In the genomic region with DNA sequence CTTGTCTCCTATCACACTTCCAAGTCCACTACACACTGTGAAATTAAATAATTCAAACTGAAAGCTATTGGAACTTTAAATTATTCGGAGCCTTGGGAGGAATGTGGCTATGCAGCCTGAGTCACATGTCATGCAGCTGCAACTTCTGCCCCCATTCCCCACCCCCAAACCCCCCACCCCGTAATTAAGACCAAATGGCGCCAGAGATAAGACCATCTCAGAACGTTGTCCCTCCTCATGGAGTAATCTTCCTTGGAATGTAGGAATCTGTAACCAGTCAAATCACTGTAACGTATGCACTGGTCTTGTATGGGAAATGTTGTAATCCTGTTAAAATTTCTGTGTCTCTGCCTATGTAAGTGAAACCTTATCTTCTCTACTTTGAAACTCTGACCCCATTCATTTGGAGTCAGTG, we compare ENCODE assay signal across 17 cellular contexts. TPM values are rescaled to one million over a fixed set of nuclear protein-coding genes. Genes with fewer than 3 reads are reported as not detected.
DNase-seq lines count a peak whose midpoint lies in the region; ATAC-seq and TF ChIP-seq lines count a peak whose summit lies in the region.
"Had no signal": no experiment of that assay in that cellular context is flagged by ENCODE, and none has a peak within 500 bp of the region (broad histone marks: within the 10 kb centered on the region; RNA-seq: fewer than 3 reads in every experiment).

No MANE protein-coding gene starts in this region.

- H3K9ac ChIP-seq in SK-N-SH: no peak overlapping the region
- H3K9ac ChIP-seq in smooth muscle cell (ENCODE audit: low read depth): no peak overlapping the region

- H3F3A ChIP-seq in SK-N-SH (replicated peaks; ENCODE audit: insufficient read depth) (no peaks in the 10 kb centered on the region), smooth muscle cell (ENCODE audit: low read depth) (peaks cover 21% of the 10 kb centered on the region)

- H2AFZ ChIP-seq in SK-N-SH (ENCODE audit: low read depth): no peak overlapping the region
- no peak overlapping the region for H2AFZ ChIP-seq in smooth muscle cell (ENCODE audit: low read depth)
- H2AFZ ChIP-seq: PC-9 had no signal

- H3K4me2 ChIP-seq in SK-N-SH (no peak overlapping the region; the same call in 1 of the 2 replicates), smooth muscle cell (peak overlapping the region; percentile 60)
- H3K4me2 ChIP-seq: PC-9 had no signal

- TF ChIP-seq RAD21 in SK-N-SH (IDR thresholded peaks at IDR 0.05; ENCODE audit: low read length): no peak

- no peak for ATAC-seq in GM18907 (IDR thresholded peaks at IDR 0.05; ENCODE audit: unreplicated experiment)
- ATAC-seq: pancreas had no signal

- TF ChIP-seq CTCF in SK-N-SH (IDR thresholded peaks at IDR 0.05) (no peak), fibroblast of the aortic adventitia (IDR thresholded peaks at IDR 0.05; ENCODE audit: insufficient read depth, low read length) (no peak), smooth muscle cell (IDR thresholded peaks at IDR 0.05; ENCODE audit: borderline replicate concordance, insufficient read depth, poor library complexity, severe bottlenecking) (no peak)

- POLR2A ChIA-PET in SK-N-SH (lab: Yijun Ruan, JAX): no interaction called here

- no peak for TF ChIP-seq EP300 in SK-N-SH (IDR thresholded peaks at IDR 0.05; ENCODE audit: borderline replicate concordance in 1 of 2, low read depth in 1 of 2, low read length in 1 of 2)

- H3K27me3 ChIP-seq in SK-N-SH (ENCODE audit: insufficient read depth) (no peaks in the 10 kb centered on the region), smooth muscle cell (ENCODE audit: low read depth) (no peaks in the 10 kb centered on the region)
- H3K27me3 ChIP-seq: pancreas, spleen, vagina had no signal

- no peaks in the 10 kb centered on the region for H3K9me2 ChIP-seq in SK-N-SH

- H3K27ac ChIP-seq in SK-N-SH (ENCODE audit: low read depth in 2 of 2, low read length in 1 of 2) (peak overlapping the region; percentile 28 to 76; a peak in 3 of 4 replicates), smooth muscle cell (ENCODE audit: low read depth) (peak overlapping the region; percentile 74)
- H3K27ac ChIP-seq: pancreas, PC-9, spleen, vagina had no signal

- CTCF ChIA-PET in SK-N-SH (lab: Yijun Ruan, JAX): interaction anchor here (1.1 kb wide), 2 partner anchors 10 to 184 kb away, joined by 3 to 5 read pairs; no protein-coding TSS in a partner anchor

- H3K9me3 ChIP-seq in SK-N-SH: no peaks in the 10 kb centered on the region
- no peaks in the 10 kb centered on the region for H3K9me3 ChIP-seq in smooth muscle cell (replicated peaks; ENCODE audit: low read depth)
- H3K9me3 ChIP-seq: pancreas, vagina had no signal

- H3K36me3 ChIP-seq in SK-N-SH (replicated peaks in 1 of 2; ENCODE audit: control insufficient read depth in 1 of 2, insufficient read depth in 2 of 2, low read length in 1 of 2): peaks cover 0 to 7% of the 10 kb centered on the region in 2 experiments
- peaks cover 7% of the 10 kb centered on the region for H3K36me3 ChIP-seq in smooth muscle cell (ENCODE audit: low read depth)
- H3K36me3 ChIP-seq: pancreas, vagina had no signal

- no peak overlapping the region; a peak in 1 of 4 replicates for H3K4me3 ChIP-seq in SK-N-SH (ENCODE audit: low read depth in 2 of 2, low read length in 1 of 2)
- H3K4me3 ChIP-seq in fibroblast of the aortic adventitia (ENCODE audit: low read depth, low read length): no peak overlapping the region
- peak overlapping the region; percentile 21 for H3K4me3 ChIP-seq in smooth muscle cell
- H3K4me3 ChIP-seq: pancreas, PC-9, spleen, vagina had no signal

- H3K4me1 ChIP-seq in SK-N-SH (ENCODE audit: control insufficient read depth in 1 of 2, insufficient read depth in 2 of 2, low read depth in 1 of 2, low read length in 1 of 2) (peaks cover 5 to 10% of the 10 kb centered on the region in 2 experiments; a peak in 3 of 4 replicates), smooth muscle cell (ENCODE audit: low read depth) (peaks cover 33% of the 10 kb centered on the region)

- no peaks in the 10 kb centered on the region for H4K20me1 ChIP-seq in SK-N-SH (ENCODE audit: insufficient read depth)
- H4K20me1 ChIP-seq in smooth muscle cell (ENCODE audit: low read depth): no peaks in the 10 kb centered on the region

- DNase-seq in GM03348 (ENCODE audit: low spot score): peak; percentile 71
- DNase-seq in SK-N-SH: no peak
- DNase-seq in fibroblast of the aortic adventitia (ENCODE audit: low read depth): peak; percentile 89
- no peak for DNase-seq in smooth muscle cell (lab: John Stamatoyannopoulos, UW; ENCODE audit: unreplicated experiment)
- no peak for DNase-seq in cortex of kidney (lab: John Stamatoyannopoulos, UW)
- no peak for DNase-seq in activated CD4-positive, CD25-positive, alpha-beta regulatory T cell (lab: John Stamatoyannopoulos, UW)
- DNase-seq: activated gamma-delta T cell treated with Interleukin-2 at 50 U/mL for 16 hours; CD4-positive, alpha-beta T cell; effector memory CD4-positive, alpha-beta T cell; kidney; NCI-H1436 treated with DMSO at 0.1 percent for 48 hours; NCI-H446; pancreas; PC-9; spleen had no signal

- H3K79me2 ChIP-seq in SK-N-SH (ENCODE audit: insufficient read depth): peaks cover 14% of the 10 kb centered on the region; the same call in 1 of the 2 replicates
- peaks cover 83% of the 10 kb centered on the region for H3K79me2 ChIP-seq in smooth muscle cell (ENCODE audit: low read depth)

- 28% methylated on average over 5 of the region's 5 CpGs for whole genome bisulfite sequencing in SK-N-SH (ENCODE audit: low lambda C conversion rate)
- WGBS in smooth muscle cell (ENCODE audit: low lambda C conversion rate): 2% methylated on average over 5 of the region's 5 CpGs

TF ChIP-seq in SK-N-SH, 30 proteins besides CTCF, POLR2A, EP300 and RAD21:
- peak; percentile 75 for TF ChIP-seq TCF12 (IDR thresholded peaks at IDR 0.05)
- TF ChIP-seq, protein P1, sequence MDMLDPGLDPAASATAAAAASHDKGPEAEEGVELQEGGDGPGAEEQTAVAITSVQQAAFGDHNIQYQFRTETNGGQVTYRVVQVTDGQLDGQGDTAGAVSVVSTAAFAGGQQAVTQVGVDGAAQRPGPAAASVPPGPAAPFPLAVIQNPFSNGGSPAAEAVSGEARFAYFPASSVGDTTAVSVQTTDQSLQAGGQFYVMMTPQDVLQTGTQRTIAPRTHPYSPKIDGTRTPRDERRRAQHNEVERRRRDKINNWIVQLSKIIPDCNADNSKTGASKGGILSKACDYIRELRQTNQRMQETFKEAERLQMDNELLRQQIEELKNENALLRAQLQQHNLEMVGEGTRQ (IDR thresholded peaks at IDR 0.05; ENCODE audit: borderline replicate concordance, low read depth, low read length): no peak
- no peak for TF ChIP-seq FOXM1 (IDR thresholded peaks at IDR 0.05; ENCODE audit: low read depth)
- peak; percentile 60; the same call in 1 of the 2 replicates for TF ChIP-seq TEAD4 (IDR thresholded peaks at IDR 0.05; ENCODE audit: borderline replicate concordance, insufficient read depth)
- peak; percentile 14; the same call in 1 of the 2 replicates for TF ChIP-seq POLR2AphosphoS5 (IDR thresholded peaks at IDR 0.05; ENCODE audit: low read depth, low read length)

RNA-seq across cellular contexts. Expression of a gene that starts 37.0 kb away (rescaled TPM):
- polyA plus RNA-seq in SK-N-SH (2012; rRNA removed) (5.6 and 6.0 TPM in 2 replicates), smooth muscle cell (4.2 and 7.7 TPM in 2 replicates)
- polyA plus RNA-seq in SK-N-SH (2012; cell fraction: cytosol; rRNA removed): 4.1 and 5.4 TPM in 2 replicates
- polyA plus RNA-seq in SK-N-SH (2012; cell fraction: nucleus; rRNA removed): 8.6 and 9.0 TPM in 2 replicates
- total RNA-seq in fibroblast of the aortic adventitia (ENCODE audit: low replicate concordance) (13.7 and 16.4 TPM in 2 replicates), smooth muscle cell (9.7 and 15.0 TPM in 2 replicates)

Comparison
In these comparisons a context has a peak if more than half of its experiments do, and no peak if none do; other contexts are left out.
1. DNase-seq: peak in GM03348 (single experiment) and fibroblast of the aortic adventitia (single experiment); none in SK-N-SH (single experiment), smooth muscle cell (single experiment), cortex of kidney (single experiment) and activated CD4-positive, CD25-positive, alpha-beta regulatory T cell (0 of 4).